Comparison of ENCODE assay signal across 1 cellular context in the genomic region with DNA sequence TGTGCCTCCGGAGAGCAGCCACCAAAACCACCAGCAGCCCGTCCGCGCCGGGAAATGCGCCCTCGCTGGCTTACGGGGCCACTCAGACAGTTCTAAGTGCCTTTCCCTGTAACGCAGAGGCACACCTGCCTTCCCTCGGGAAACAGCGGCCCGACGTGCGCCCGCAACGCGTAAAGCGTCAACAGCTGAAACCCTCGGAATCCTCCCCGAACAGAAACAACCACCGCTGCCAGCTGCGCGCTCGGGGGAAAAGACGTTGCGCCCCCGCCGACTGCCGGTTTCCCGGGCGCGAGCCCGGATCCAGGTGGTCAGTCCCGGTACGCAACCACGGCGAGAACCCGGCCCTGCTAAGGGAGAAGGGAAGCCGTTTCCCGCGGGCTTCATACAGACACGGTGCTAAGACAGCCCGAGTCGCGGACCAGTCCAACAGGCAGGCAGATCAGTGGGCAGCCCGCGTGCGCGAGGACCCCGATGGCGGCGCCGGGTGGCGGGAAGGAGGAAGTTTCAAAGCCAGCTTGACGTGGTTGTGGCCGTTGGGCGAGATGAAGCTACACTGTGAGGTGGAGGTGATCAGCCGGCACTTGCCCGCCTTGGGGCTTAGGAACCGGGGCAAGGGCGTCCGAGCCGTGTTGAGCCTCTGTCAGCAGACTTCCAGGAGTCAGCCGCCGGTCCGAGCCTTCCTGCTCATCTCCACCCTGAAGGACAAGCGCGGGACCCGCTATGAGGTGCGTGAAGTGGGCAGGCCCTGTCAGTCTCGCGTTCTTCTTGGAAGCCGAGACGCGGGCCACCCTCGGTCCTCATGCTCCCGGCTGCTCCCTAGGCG.
TF ChIP-seq lines count a peak whose summit lies in the region.

A gene with protein sequence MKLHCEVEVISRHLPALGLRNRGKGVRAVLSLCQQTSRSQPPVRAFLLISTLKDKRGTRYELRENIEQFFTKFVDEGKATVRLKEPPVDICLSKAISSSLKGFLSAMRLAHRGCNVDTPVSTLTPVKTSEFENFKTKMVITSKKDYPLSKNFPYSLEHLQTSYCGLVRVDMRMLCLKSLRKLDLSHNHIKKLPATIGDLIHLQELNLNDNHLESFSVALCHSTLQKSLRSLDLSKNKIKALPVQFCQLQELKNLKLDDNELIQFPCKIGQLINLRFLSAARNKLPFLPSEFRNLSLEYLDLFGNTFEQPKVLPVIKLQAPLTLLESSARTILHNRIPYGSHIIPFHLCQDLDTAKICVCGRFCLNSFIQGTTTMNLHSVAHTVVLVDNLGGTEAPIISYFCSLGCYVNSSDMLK (plus strand): TSS at position 462 of the 823 bp plus-strand sequence. CDS start 81 bp downstream, at position 543.

TF ChIP-seq in HepG2, 621 proteins besides CTCF, POLR2A, EP300 and RAD21 (continued from another document and continues in another):
- TF ChIP-seq CSRNP1 (CRISPR knock-in tag; IDR thresholded peaks at IDR 0.05): peak; percentile 75; the same call in 1 of the 2 replicates
- TF ChIP-seq GZF1 (CRISPR knock-in tag; IDR thresholded peaks at IDR 0.05): 0 out of 2 replicates have a peak, but pooled peaks have one; percentile 81
- peak; percentile 48; the same call in 1 of the 2 replicates for TF ChIP-seq ZNF253 (CRISPR knock-in tag; IDR thresholded peaks at IDR 0.05; ENCODE audit: borderline replicate concordance)
- TF ChIP-seq FOXC1 (CRISPR knock-in tag; IDR thresholded peaks at IDR 0.05; ENCODE audit: borderline replicate concordance): peak; percentile 50; the same call in 1 of the 2 replicates
- TF ChIP-seq ZNF24 (IDR thresholded peaks at IDR 0.05): no peak
- TF ChIP-seq, protein P1, sequence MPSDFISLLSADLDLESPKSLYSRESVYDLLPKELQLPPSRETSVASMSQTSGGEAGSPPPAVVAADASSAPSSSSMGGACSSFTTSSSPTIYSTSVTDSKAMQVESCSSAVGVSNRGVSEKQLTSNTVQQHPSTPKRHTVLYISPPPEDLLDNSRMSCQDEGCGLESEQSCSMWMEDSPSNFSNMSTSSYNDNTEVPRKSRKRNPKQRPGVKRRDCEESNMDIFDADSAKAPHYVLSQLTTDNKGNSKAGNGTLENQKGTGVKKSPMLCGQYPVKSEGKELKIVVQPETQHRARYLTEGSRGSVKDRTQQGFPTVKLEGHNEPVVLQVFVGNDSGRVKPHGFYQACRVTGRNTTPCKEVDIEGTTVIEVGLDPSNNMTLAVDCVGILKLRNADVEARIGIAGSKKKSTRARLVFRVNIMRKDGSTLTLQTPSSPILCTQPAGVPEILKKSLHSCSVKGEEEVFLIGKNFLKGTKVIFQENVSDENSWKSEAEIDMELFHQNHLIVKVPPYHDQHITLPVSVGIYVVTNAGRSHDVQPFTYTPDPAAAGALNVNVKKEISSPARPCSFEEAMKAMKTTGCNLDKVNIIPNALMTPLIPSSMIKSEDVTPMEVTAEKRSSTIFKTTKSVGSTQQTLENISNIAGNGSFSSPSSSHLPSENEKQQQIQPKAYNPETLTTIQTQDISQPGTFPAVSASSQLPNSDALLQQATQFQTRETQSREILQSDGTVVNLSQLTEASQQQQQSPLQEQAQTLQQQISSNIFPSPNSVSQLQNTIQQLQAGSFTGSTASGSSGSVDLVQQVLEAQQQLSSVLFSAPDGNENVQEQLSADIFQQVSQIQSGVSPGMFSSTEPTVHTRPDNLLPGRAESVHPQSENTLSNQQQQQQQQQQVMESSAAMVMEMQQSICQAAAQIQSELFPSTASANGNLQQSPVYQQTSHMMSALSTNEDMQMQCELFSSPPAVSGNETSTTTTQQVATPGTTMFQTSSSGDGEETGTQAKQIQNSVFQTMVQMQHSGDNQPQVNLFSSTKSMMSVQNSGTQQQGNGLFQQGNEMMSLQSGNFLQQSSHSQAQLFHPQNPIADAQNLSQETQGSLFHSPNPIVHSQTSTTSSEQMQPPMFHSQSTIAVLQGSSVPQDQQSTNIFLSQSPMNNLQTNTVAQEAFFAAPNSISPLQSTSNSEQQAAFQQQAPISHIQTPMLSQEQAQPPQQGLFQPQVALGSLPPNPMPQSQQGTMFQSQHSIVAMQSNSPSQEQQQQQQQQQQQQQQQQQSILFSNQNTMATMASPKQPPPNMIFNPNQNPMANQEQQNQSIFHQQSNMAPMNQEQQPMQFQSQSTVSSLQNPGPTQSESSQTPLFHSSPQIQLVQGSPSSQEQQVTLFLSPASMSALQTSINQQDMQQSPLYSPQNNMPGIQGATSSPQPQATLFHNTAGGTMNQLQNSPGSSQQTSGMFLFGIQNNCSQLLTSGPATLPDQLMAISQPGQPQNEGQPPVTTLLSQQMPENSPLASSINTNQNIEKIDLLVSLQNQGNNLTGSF (CRISPR knock-in tag; IDR thresholded peaks at IDR 0.05): peak; percentile 89
- TF ChIP-seq PCBP1 (IDR thresholded peaks at IDR 0.05; ENCODE audit: borderline replicate concordance, low read depth, low read length): peak; percentile 79; the same call in 1 of the 2 replicates
- TF ChIP-seq ZNF441 (CRISPR knock-in tag; IDR thresholded peaks at IDR 0.05; ENCODE audit: borderline replicate concordance): peak; percentile 56; the same call in 1 of the 2 replicates
- TF ChIP-seq ZFY (CRISPR knock-in tag; IDR thresholded peaks at IDR 0.05): peak; percentile 63; the same call in 1 of the 2 replicates
- TF ChIP-seq ZNF274 (CRISPR knock-in tag; IDR thresholded peaks at IDR 0.05): peak; percentile 74
- TF ChIP-seq ZNF264 (CRISPR knock-in tag; IDR thresholded peaks at IDR 0.05): peak; percentile 71; the same call in 1 of the 2 replicates
- TF ChIP-seq POGZ (CRISPR knock-in tag; IDR thresholded peaks at IDR 0.05): peak; percentile 83
- no peak for TF ChIP-seq ZNF646 (CRISPR knock-in tag; IDR thresholded peaks at IDR 0.05)
- TF ChIP-seq SALL1 (CRISPR knock-in tag; IDR thresholded peaks at IDR 0.05): peak; percentile 80
- no peak for TF ChIP-seq KLF9 (CRISPR knock-in tag; IDR thresholded peaks at IDR 0.05; ENCODE audit: low read depth)
- 0 out of 2 replicates have a peak, but pooled peaks have one; percentile 38 for TF ChIP-seq RNF219 (CRISPR knock-in tag; IDR thresholded peaks at IDR 0.05)
- no peak for TF ChIP-seq JDP2 (CRISPR knock-in tag; IDR thresholded peaks at IDR 0.05; ENCODE audit: borderline replicate concordance)
- TF ChIP-seq ELF1 (CRISPR knock-in tag; IDR thresholded peaks at IDR 0.05): peak; percentile 72
- TF ChIP-seq MLX (CRISPR knock-in tag; IDR thresholded peaks at IDR 0.05): peak; percentile 62; the same call in 1 of the 2 replicates
- TF ChIP-seq, protein P2, sequence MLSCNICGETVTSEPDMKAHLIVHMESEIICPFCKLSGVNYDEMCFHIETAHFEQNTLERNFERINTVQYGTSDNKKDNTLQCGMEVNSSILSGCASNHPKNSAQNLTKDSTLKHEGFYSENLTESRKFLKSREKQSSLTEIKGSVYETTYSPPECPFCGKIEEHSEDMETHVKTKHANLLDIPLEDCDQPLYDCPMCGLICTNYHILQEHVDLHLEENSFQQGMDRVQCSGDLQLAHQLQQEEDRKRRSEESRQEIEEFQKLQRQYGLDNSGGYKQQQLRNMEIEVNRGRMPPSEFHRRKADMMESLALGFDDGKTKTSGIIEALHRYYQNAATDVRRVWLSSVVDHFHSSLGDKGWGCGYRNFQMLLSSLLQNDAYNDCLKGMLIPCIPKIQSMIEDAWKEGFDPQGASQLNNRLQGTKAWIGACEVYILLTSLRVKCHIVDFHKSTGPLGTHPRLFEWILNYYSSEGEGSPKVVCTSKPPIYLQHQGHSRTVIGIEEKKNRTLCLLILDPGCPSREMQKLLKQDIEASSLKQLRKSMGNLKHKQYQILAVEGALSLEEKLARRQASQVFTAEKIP (CRISPR knock-in tag; IDR thresholded peaks at IDR 0.05; ENCODE audit: borderline replicate concordance): no peak
- TF ChIP-seq KAT2B (IDR thresholded peaks at IDR 0.05; ENCODE audit: borderline replicate concordance, low read depth, low read length): no peak
- 0 out of 2 replicates have a peak, but pooled peaks have one; percentile 59 for TF ChIP-seq PITX1 (CRISPR knock-in tag; IDR thresholded peaks at IDR 0.05)
- no peak for TF ChIP-seq GABPA (IDR thresholded peaks at IDR 0.05; ENCODE audit: low read depth, low read length)
- peak; percentile 2; the same call in 1 of the 2 replicates for TF ChIP-seq GABPA (CRISPR knock-in tag; IDR thresholded peaks at IDR 0.05; ENCODE audit: low read depth)
- TF ChIP-seq ZNF235 (CRISPR knock-in tag; IDR thresholded peaks at IDR 0.05; ENCODE audit: borderline replicate concordance): no peak
- no peak for TF ChIP-seq SP5 (CRISPR knock-in tag; IDR thresholded peaks at IDR 0.05; ENCODE audit: borderline replicate concordance, low read depth)
- peak; percentile 72 for TF ChIP-seq ZNF124 (CRISPR knock-in tag; IDR thresholded peaks at IDR 0.05)
- TF ChIP-seq ZNF18 (CRISPR knock-in tag; IDR thresholded peaks at IDR 0.05; ENCODE audit: insufficient replicate concordance): peak; percentile 34
